8 cellular contexts compared by ENCODE assay signal in genomic region chr11:17384002-17384511, GRCh38. TPM values are rescaled to one million over a fixed set of nuclear protein-coding genes. Genes with fewer than 3 reads are reported as not detected.
A peak's percentile ranks its signal among the peaks of the same experiment; 100 is the strongest.
DNase-seq lines count a peak whose midpoint lies in the region; ATAC-seq and TF ChIP-seq lines count a peak whose summit lies in the region.

No MANE protein-coding gene starts in this region.

- H3K9me3 ChIP-seq in naive thymus-derived CD4-positive, alpha-beta T cell (ENCODE audit: control insufficient read depth in 2 of 3, low read length in 3 of 3) = no peaks in the 10 kb centered on the region

- peaks cover 0 to 7% (median 0%) of the 10 kb centered on the region in 7 donors for H3K4me1 Mint-ChIP-seq in naive thymus-derived CD4-positive, alpha-beta T cell

- ATAC-seq in naive thymus-derived CD4-positive, alpha-beta T cell = peak; percentile 67

- H3K27me3 Mint-ChIP-seq in naive thymus-derived CD4-positive, alpha-beta T cell = peaks cover 0 to 5% (median 0%) of the 10 kb centered on the region in 5 donors

- DNase-seq in NCI-H2081 (lab: John Stamatoyannopoulos, UW) (peak; percentile 84 to 85), NCI-H2081 treated with DMSO at 0.1 percent for 48 hours (lab: John Stamatoyannopoulos, UW) (no peak), HS-27A (ENCODE audit: low read depth) (peak; percentile 48), NOMO-1 treated with DMSO at 0.1 percent for 48 hours (lab: John Stamatoyannopoulos, UW; ENCODE audit: unreplicated experiment) (peak; percentile 69), epithelial cell of esophagus (ENCODE audit: low read depth) (peak; percentile 82)
- DNase-seq in activated CD8-positive, alpha-beta memory T cell treated with anti-CD3 and anti-CD28 coated beads, Interleukin-2, amount 50 U/mL, for 24 hours (ENCODE audit: extremely low read depth) = peak; percentile 54
- peak; percentile 53 to 79 (median 69) for DNase-seq in naive thymus-derived CD4-positive, alpha-beta T cell
- peak; percentile 37 to 58 for DNase-seq in stimulated activated CD8-positive, alpha-beta memory T cell treated with anti-CD3 and anti-CD28 coated beads, Interleukin-7, amount 100 ng/mL, for 48 hours (ENCODE audit: extremely low read depth in 1 of 2, low read depth in 1 of 2)

- H3K36me3 ChIP-seq in naive thymus-derived CD4-positive, alpha-beta T cell (ENCODE audit: control insufficient read depth in 2 of 3, insufficient read depth in 3 of 3, low read length in 3 of 3) = no peaks in the 10 kb centered on the region

- H3K4me3 ChIP-seq in epithelial cell of esophagus (ENCODE audit: low read length) = no peak overlapping the region
- H3K4me3 ChIP-seq in naive thymus-derived CD4-positive, alpha-beta T cell (ENCODE audit: low read length) = no peak overlapping the region

- H3K4me3 Mint-ChIP-seq in naive thymus-derived CD4-positive, alpha-beta T cell = no peak overlapping the region

- intact Hi-C loops in naive thymus-derived CD4-positive, alpha-beta T cell (cut with micrococcal nuclease) = loop anchor here (1.0 to 10.0 kb wide), 10 partner anchors 31 to 591 kb away; no protein-coding TSS in a partner anchor

- H3K36me3 Mint-ChIP-seq in naive thymus-derived CD4-positive, alpha-beta T cell = no peaks in the 10 kb centered on the region

- CTCF ChIA-PET in naive thymus-derived CD4-positive, alpha-beta T cell (lab: Charles Lee) = interaction anchor here (0.5 to 3.9 kb wide), 15 partner anchors 9 to 563 kb away, joined by 3 to 39 read pairs (median 5); no protein-coding TSS in a partner anchor

- no peak overlapping the region for H3K27ac Mint-ChIP-seq in naive thymus-derived CD4-positive, alpha-beta T cell

- peak; percentile 89 for TF ChIP-seq CTCF in epithelial cell of esophagus (IDR thresholded peaks at IDR 0.05; ENCODE audit: insufficient read depth, low read depth, low read length, missing control alignments)

- no peaks in the 10 kb centered on the region for H3K4me1 ChIP-seq in naive thymus-derived CD4-positive, alpha-beta T cell (ENCODE audit: control insufficient read depth in 2 of 2, insufficient read depth in 2 of 2, low read length in 2 of 2)

- no peak overlapping the region for H3K27ac ChIP-seq in naive thymus-derived CD4-positive, alpha-beta T cell (ENCODE audit: low read depth, low read length)

- no peaks in the 10 kb centered on the region for H3K9me3 Mint-ChIP-seq in naive thymus-derived CD4-positive, alpha-beta T cell

- POLR2A ChIA-PET in naive thymus-derived CD4-positive, alpha-beta T cell (lab: Charles Lee) = interaction anchor here (1.1 kb wide), 1 partner anchor 30 kb away, joined by 7 read pairs; no protein-coding TSS in a partner anchor

- H3K27me3 ChIP-seq in naive thymus-derived CD4-positive, alpha-beta T cell (ENCODE audit: control insufficient read depth in 2 of 2, insufficient read depth in 2 of 2, low read length in 2 of 2) = no peaks in the 10 kb centered on the region

RNA-seq across cellular contexts. Expression of gene KCNJ11, which starts 4.4 kb away (rescaled TPM):
- total RNA-seq in naive thymus-derived CD4-positive, alpha-beta T cell = 1 to 10 TPM in 1 of 5 experiments, under 1 TPM in 2, not detected in 2; 0.24 to 1.4 (median 0.30) TPM
- not detected for polyA plus RNA-seq in naive thymus-derived CD4-positive, alpha-beta T cell

RNA-seq across cellular contexts. Expression of gene NCR3LG1, which starts 32.5 kb away (rescaled TPM):
- total RNA-seq in naive thymus-derived CD4-positive, alpha-beta T cell = 1 to 10 TPM in 4 of 5 experiments, under 1 TPM in 1; 0.70 to 2.9 (median 2.3) TPM
- polyA plus RNA-seq in naive thymus-derived CD4-positive, alpha-beta T cell = not detected
